In genomic region chr22:24952837-24953293, GRCh38 we compare ENCODE assay signal across 8 cellular contexts. TPM values are rescaled to one million over a fixed set of nuclear protein-coding genes. Genes with fewer than 3 reads are reported as not detected.
DNase-seq lines count a peak whose midpoint lies in the region; ATAC-seq and TF ChIP-seq lines count a peak whose summit lies in the region.

No MANE protein-coding gene starts in this region.

- H3K9me3 ChIP-seq in adipocyte (ENCODE audit: control insufficient read depth, low read length) = no peaks in the 10 kb centered on the region
- H3K9me3 ChIP-seq in left ventricle myocardium inferior (replicated peaks) = no peaks in the 10 kb centered on the region

- peak overlapping the region; percentile 88 for H3K27ac ChIP-seq in left ventricle myocardium inferior (replicated peaks)

- no peak for TF ChIP-seq CTCF in left ventricle myocardium inferior (IDR thresholded peaks at IDR 0.05; ENCODE audit: borderline replicate concordance)

- H3K4me3 ChIP-seq in Jurkat, Clone E6-1 (ENCODE audit: low read length) = peak overlapping the region; percentile 42
- peak overlapping the region; percentile 90 for H3K4me3 ChIP-seq in adipocyte (ENCODE audit: low read length)
- peak overlapping the region; percentile 77 for H3K4me3 ChIP-seq in left ventricle myocardium inferior

- peak overlapping the region; percentile 87 for H3K9ac ChIP-seq in adipocyte (ENCODE audit: low read length)

- DNase-seq in ELF-1 (ENCODE audit: low read depth, low spot score) (peak; percentile 85), adipocyte (ENCODE audit: low read depth) (peak; percentile 62), left ventricle myocardium inferior (peak; percentile 41), posterior vena cava (ENCODE audit: low spot score) (peak; percentile 87), NOMO-1 treated with dmso at 0.1 percent for 144 hours (lab: John Stamatoyannopoulos, UW; ENCODE audit: unreplicated experiment) (no peak)
- no peak for DNase-seq in Jurkat, Clone E6-1 (ENCODE audit: low read depth, low spot score)

- intact Hi-C loops in left ventricle myocardium inferior (cut with micrococcal nuclease) = no loop called here
- intact Hi-C loops in posterior vena cava (cut with DNase I) = loop anchor here (2.0 to 5.0 kb wide), 2 partner anchors 94 to 96 kb away; no protein-coding TSS in a partner anchor

- H3K36me3 ChIP-seq in adipocyte (ENCODE audit: control insufficient read depth, insufficient read depth, low read length, severe bottlenecking) (no peaks in the 10 kb centered on the region), left ventricle myocardium inferior (no peaks in the 10 kb centered on the region)

- ATAC-seq in HG03565 (IDR thresholded peaks at IDR 0.05; ENCODE audit: unreplicated experiment) = no peak
- no peak for ATAC-seq in GM18867 (IDR thresholded peaks at IDR 0.05; ENCODE audit: unreplicated experiment)

- H3K27me3 ChIP-seq in adipocyte (replicated peaks; ENCODE audit: control insufficient read depth, insufficient read depth, low read length) (peaks cover 18% of the 10 kb centered on the region), left ventricle myocardium inferior (ENCODE audit: low read depth) (peaks cover 8% of the 10 kb centered on the region)

- H3K4me1 ChIP-seq in adipocyte (ENCODE audit: control insufficient read depth, insufficient read depth, low read length) (peaks cover 8% of the 10 kb centered on the region), left ventricle myocardium inferior (peaks cover 36% of the 10 kb centered on the region)

RNA-seq across cellular contexts. Expression of gene KIAA1671, which starts 0.3 kb away (rescaled TPM):
- 0.41 TPM for polyA plus RNA-seq in Jurkat, Clone E6-1 (2012; ENCODE audit: insufficient read depth, insufficient read length)
- 12.2 TPM for total RNA-seq in left ventricle myocardium inferior
- 10 to 100 TPM; 26.2 to 27.4 TPM for total RNA-seq in posterior vena cava

RNA-seq across cellular contexts. Expression of gene LHFPL7, which starts 6.4 kb away (rescaled TPM):
- not detected for polyA plus RNA-seq in Jurkat, Clone E6-1 (2012; ENCODE audit: insufficient read depth, insufficient read length)
- total RNA-seq in left ventricle myocardium inferior (not detected), posterior vena cava (not detected)

Comparison
In these comparisons a context has a peak if more than half of its experiments do, and no peak if none do; other contexts are left out.
1. DNase-seq: peak in ELF-1 (single experiment), adipocyte (single experiment), left ventricle myocardium inferior (single experiment) and posterior vena cava (single experiment); none in Jurkat, Clone E6-1 (single experiment) and NOMO-1 treated with dmso at 0.1 percent for 144 hours (single experiment).
2. Peak in every context shown above with its lines, with median percentiles within 50 percentile points of each other: H3K4me3 ChIP-seq.